ENCODE assay signal across 20 cellular contexts in genomic region chr12:132330549-132330881, GRCh38. TPM values are rescaled to one million over a fixed set of nuclear protein-coding genes. Genes with fewer than 3 reads are reported as not detected.
"Had no signal": no experiment of that assay in that cellular context is flagged by ENCODE, and none has a peak within 500 bp of the region (broad histone marks: within the 10 kb centered on the region; RNA-seq: fewer than 3 reads in every experiment).

No MANE protein-coding gene starts in this region.

- H3K79me2 ChIP-seq: hepatocyte had no signal

- H3K27ac Mint-ChIP-seq: activated B cell treated with CpG ODN at 0.5 μM for 24 hours; activated CD4-positive, alpha-beta T cell treated with anti-CD3 and anti-CD28 coated beads, Interleukin-2, amount 10 ng/mL, durations not matched to agents 7 days and 5 days; activated naive CD8-positive, alpha-beta T cell treated with anti-CD3 and anti-CD28 coated beads, Interleukin-2, amount 50 U/mL, for 24 hours; memory B cell; natural killer cell treated with Interleukin-12 subunit alpha and Interleukin-12 subunit beta and Interleukin-15 and Interleukin-18, amount 100 ng/mL, for 72 hours had no signal

- H3K4me3 ChIP-seq: hepatocyte, ovary, spleen, stomach, testis had no signal

- H3K27ac ChIP-seq: hepatocyte, ovary, sigmoid colon, spleen, stomach, testis had no signal

- H3K4me3 Mint-ChIP-seq: activated B cell treated with CpG ODN at 0.5 μM for 24 hours; activated CD4-positive, alpha-beta T cell treated with anti-CD3 and anti-CD28 coated beads, Interleukin-2, amount 10 ng/mL, durations not matched to agents 7 days and 5 days; activated naive CD8-positive, alpha-beta T cell treated with anti-CD3 and anti-CD28 coated beads, Interleukin-2, amount 50 U/mL, for 24 hours; memory B cell; natural killer cell treated with Interleukin-12 subunit alpha and Interleukin-12 subunit beta and Interleukin-15 and Interleukin-18, amount 100 ng/mL, for 72 hours had no signal

- H3K9me3 ChIP-seq: ovary, sigmoid colon, spleen, stomach, testis had no signal

- H3K36me3 ChIP-seq: ovary, sigmoid colon, spleen, stomach had no signal

- H2AFZ ChIP-seq: hepatocyte had no signal

- DNase-seq: activated B cell treated with CpG ODN at 0.5 μM for 24 hours; activated CD4-positive, alpha-beta T cell treated with anti-CD3 and anti-CD28 coated beads, Interleukin-2, amount 10 ng/mL, durations not matched to agents 7 days and 5 days; activated CD8-positive, alpha-beta memory T cell treated with anti-CD3 and anti-CD28 coated beads, Interleukin-2, amount 50 U/mL, for 48 hours; activated gamma-delta T cell treated with Interleukin-2 at 50 U/mL for 16 hours; activated naive CD8-positive, alpha-beta T cell treated with anti-CD3 and anti-CD28 coated beads, Interleukin-2, amount 50 U/mL, for 24 hours; aorta; left ventricle myocardium superior; ovary; sigmoid colon; spleen; stomach; SW 1271; testis had no signal

- H3K27me3 ChIP-seq: ovary, testis had no signal

- ATAC-seq: activated naive CD8-positive, alpha-beta T cell treated with anti-CD3 and anti-CD28 coated beads, Interleukin-2, amount 50 U/mL, for 24 hours; esophagus mucosa; left ventricle myocardium superior; natural killer cell treated with Interleukin-12 subunit alpha and Interleukin-12 subunit beta and Interleukin-15 and Interleukin-18, amount 100 ng/mL, for 72 hours had no signal

- H3K4me1 Mint-ChIP-seq: activated B cell treated with CpG ODN at 0.5 μM for 24 hours had no signal

- FAIRE-seq: keratinocyte, TTC549 had no signal

RNA-seq across cellular contexts. Expression of gene GALNT9, which starts 1.1 kb away (rescaled TPM):
- total RNA-seq: activated B cell treated with CpG ODN at 0.5 μM for 24 hours; activated CD4-positive, alpha-beta T cell treated with anti-CD3 and anti-CD28 coated beads, Interleukin-2, amount 10 ng/mL, durations not matched to agents 7 days and 5 days; esophagus mucosa; natural killer cell treated with Interleukin-12 subunit alpha and Interleukin-12 subunit beta and Interleukin-15 and Interleukin-18, amount 100 ng/mL, for 72 hours; T-helper 2 cell treated with Interferon-gamma antibody and Interleukin-4, amounts not matched to agents 100 ng/mL and 5 ng/mL, for 36 hours had no signal
- polyA plus RNA-seq: aorta, keratinocyte had no signal
